1 cellular context compared by ENCODE assay signal in the genomic region with DNA sequence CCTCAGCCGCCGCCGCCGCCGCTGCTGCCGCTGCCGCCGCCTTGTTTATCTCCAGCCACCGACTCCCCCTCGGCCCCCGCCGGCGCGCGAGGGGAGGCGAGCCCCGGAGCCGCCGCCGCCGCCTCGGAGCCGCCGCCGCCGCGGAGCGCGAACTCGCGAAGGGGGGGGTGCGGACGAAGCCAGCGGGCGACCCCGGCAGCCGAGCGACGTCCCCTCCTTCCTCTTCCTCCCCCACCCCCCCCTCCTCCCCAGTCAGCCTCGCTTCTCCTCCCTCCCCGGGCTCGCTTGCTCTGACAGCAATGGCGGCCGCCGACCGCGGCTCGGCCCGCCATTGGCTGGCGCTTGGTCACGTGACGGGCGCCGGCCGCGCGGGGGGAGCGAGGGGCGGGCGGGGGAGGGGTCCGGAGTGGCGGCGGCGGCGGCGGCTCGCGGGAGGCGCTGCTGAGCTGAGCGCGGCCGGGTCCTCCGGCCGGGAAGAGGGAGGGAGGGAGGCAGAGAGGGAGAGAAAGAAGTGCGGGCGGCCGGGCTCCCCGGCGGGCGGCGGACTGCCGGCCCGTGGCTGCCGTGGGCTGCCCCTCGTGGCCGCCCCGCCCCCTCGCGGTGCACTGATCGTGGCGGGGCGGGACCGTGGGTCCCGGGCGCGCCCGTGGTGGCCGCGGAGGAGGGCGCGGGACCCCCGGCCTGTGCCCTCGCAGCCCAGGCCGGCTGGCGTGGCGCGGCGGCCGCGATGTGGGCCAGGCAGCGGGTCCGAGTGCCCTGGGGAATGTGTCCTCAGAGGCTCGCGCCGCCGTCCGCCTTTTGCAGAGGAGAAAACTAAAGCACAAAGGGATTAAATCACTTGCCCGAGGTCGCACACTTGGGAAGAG.
TF ChIP-seq lines count a peak whose summit lies in the region.

A gene (minus strand): TSS at position 301 of the 866 bp plus-strand sequence. CDS start 562 bp downstream, outside the sequence.

TF ChIP-seq in IMR-90, 13 proteins besides CTCF, POLR2A, EP300 and RAD21 (continued from another document):
- TF ChIP-seq, protein P1, sequence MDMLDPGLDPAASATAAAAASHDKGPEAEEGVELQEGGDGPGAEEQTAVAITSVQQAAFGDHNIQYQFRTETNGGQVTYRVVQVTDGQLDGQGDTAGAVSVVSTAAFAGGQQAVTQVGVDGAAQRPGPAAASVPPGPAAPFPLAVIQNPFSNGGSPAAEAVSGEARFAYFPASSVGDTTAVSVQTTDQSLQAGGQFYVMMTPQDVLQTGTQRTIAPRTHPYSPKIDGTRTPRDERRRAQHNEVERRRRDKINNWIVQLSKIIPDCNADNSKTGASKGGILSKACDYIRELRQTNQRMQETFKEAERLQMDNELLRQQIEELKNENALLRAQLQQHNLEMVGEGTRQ (IDR thresholded peaks at IDR 0.05; ENCODE audit: low read depth, low read length) = peak; percentile 92
- TF ChIP-seq CEBPB (IDR thresholded peaks at IDR 0.05; ENCODE audit: low read depth, low read length) (no peak), MAZ (IDR thresholded peaks at IDR 0.05; ENCODE audit: borderline replicate concordance, low read depth, low read length) (peak; percentile 91), FOS (IDR thresholded peaks at IDR 0.05; ENCODE audit: low read depth, low read length) (no peak), SMC3 (IDR thresholded peaks at IDR 0.05; ENCODE audit: low read depth, low read length) (peak; percentile 33)
